In genomic region chr10:104591451-104591850, GRCh38 we compare ENCODE assay signal across 25 cellular contexts. TPM values are rescaled to one million over a fixed set of nuclear protein-coding genes. Genes with fewer than 3 reads are reported as not detected.
"Had no signal": no experiment of that assay in that cellular context is flagged by ENCODE, and none has a peak within 500 bp of the region (broad histone marks: within the 10 kb centered on the region; RNA-seq: fewer than 3 reads in every experiment).

No MANE protein-coding gene starts in this region.

- H3K4me1 Mint-ChIP-seq: mesothelial cell of epicardium had no signal

- H3K4me3 Mint-ChIP-seq: dendritic cell treated with granulocyte-macrophage colony-stimulating factor and Interleukin-4, amounts not matched to agents 40 ng/mL and 50 ng/mL, for 4 days; effector memory CD8-positive, alpha-beta T cell; mesothelial cell of epicardium; naive thymus-derived CD4-positive, alpha-beta T cell; natural killer cell had no signal

- H3K36me3 Mint-ChIP-seq: mesothelial cell of epicardium; naive thymus-derived CD4-positive, alpha-beta T cell; natural killer cell had no signal

- H3K9me3 ChIP-seq: colonic mucosa, esophagus squamous epithelium, gastrocnemius medialis, heart right ventricle, left lung, lower lobe of right lung had no signal

- H3K4me1 ChIP-seq: colonic mucosa, esophagus squamous epithelium, gastrocnemius medialis, heart right ventricle, left lung, lower lobe of right lung had no signal

- H3K36me3 ChIP-seq: colonic mucosa, esophagus squamous epithelium, gastrocnemius medialis, heart right ventricle, left lung, lower lobe of right lung had no signal

- ATAC-seq: effector memory CD8-positive, alpha-beta T cell; gastrocnemius medialis; heart right ventricle; left cardiac atrium; left lung; left ventricle myocardium superior; lower lobe of right lung; naive thymus-derived CD4-positive, alpha-beta T cell; natural killer cell had no signal

- H3K27ac ChIP-seq: colonic mucosa, esophagus squamous epithelium, gastrocnemius medialis, heart right ventricle, left lung, lower lobe of right lung had no signal

- DNase-seq: colonic mucosa; cortex of kidney; effector CD8-positive, alpha-beta T cell; effector memory CD8-positive, alpha-beta T cell; esophagus squamous epithelium; foreskin fibroblast; foreskin melanocyte; gastrocnemius medialis; glutamatergic neuron; head of caudate nucleus; heart right ventricle; hippocampal formation; left cardiac atrium; left lung; left ventricle myocardium superior; lower lobe of right lung; mesenchymal stem cell; naive thymus-derived CD4-positive, alpha-beta T cell; natural killer cell had no signal

- H3K27ac Mint-ChIP-seq: dendritic cell treated with granulocyte-macrophage colony-stimulating factor and Interleukin-4, amounts not matched to agents 40 ng/mL and 50 ng/mL, for 4 days; effector memory CD8-positive, alpha-beta T cell; mesothelial cell of epicardium; naive thymus-derived CD4-positive, alpha-beta T cell; natural killer cell had no signal

- H3K4me3 ChIP-seq: colonic mucosa, esophagus squamous epithelium, gastrocnemius medialis, heart right ventricle, left lung, lower lobe of right lung had no signal

- H3K27me3 ChIP-seq: colonic mucosa, gastrocnemius medialis had no signal

- H3K9me3 Mint-ChIP-seq: dendritic cell treated with granulocyte-macrophage colony-stimulating factor and Interleukin-4, amounts not matched to agents 40 ng/mL and 50 ng/mL, for 4 days; effector memory CD8-positive, alpha-beta T cell; mesothelial cell of epicardium; naive thymus-derived CD4-positive, alpha-beta T cell; natural killer cell had no signal

RNA-seq across cellular contexts. Expression of gene SORCS3, which starts 49.6 kb away (rescaled TPM):
- total RNA-seq: dermis microvascular lymphatic vessel endothelial cell, endothelial cell of umbilical vein, esophagus squamous epithelium, gastrocnemius medialis, left cardiac atrium, left lung, lower lobe of right lung, lung microvascular endothelial cell, mesenteric fat pad had no signal
